In the genomic region with DNA sequence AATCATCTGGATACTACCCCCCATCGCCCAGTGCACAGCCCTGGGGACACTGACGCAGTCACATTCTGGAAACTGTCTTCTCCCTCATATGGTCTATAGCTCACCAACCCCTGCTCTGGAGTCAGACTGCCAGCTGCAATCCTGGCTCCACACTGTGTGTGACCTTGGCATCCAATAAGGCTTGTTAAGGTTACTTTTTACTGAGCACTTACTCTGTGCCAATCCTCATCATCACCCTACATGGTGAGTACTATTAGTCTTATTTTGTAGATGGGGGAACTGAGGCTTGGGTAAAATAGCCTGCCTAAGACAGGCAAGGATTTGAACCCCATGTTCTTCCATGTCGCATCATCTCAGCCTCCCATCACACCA, we compare ENCODE assay signal across 8 cellular contexts. TPM values are rescaled to one million over a fixed set of nuclear protein-coding genes. Genes with fewer than 3 reads are reported as not detected.
DNase-seq lines count a peak whose midpoint lies in the region; ATAC-seq and TF ChIP-seq lines count a peak whose summit lies in the region.

No MANE protein-coding gene starts in this region.

- H3K4me1 ChIP-seq in suprapubic skin = peaks cover 98% of the 10 kb centered on the region

- no peak for TF ChIP-seq CTCF in suprapubic skin (IDR thresholded peaks at IDR 0.05)

- peaks cover 16% of the 10 kb centered on the region for H3K4me1 Mint-ChIP-seq in activated naive CD8-positive, alpha-beta T cell treated with anti-CD3 and anti-CD28 coated beads, Interleukin-2, amount 10 ng/mL, durations not matched to agents 7 days and 5 days

- H3K27ac Mint-ChIP-seq in activated naive CD8-positive, alpha-beta T cell treated with anti-CD3 and anti-CD28 coated beads, Interleukin-2, amount 10 ng/mL, durations not matched to agents 7 days and 5 days = peak overlapping the region; percentile 56

- no peak for ATAC-seq in activated naive CD8-positive, alpha-beta T cell treated with anti-CD3 and anti-CD28 coated beads, Interleukin-2, amount 10 ng/mL, durations not matched to agents 7 days and 5 days (ENCODE audit: low read depth)
- ATAC-seq in left lobe of liver (peak; percentile 8), HG03196 (IDR thresholded peaks at IDR 0.05; ENCODE audit: unreplicated experiment) (no peak)

- TF ChIP-seq POLR2A in suprapubic skin (IDR thresholded peaks at IDR 0.05) = no peak

- no peaks in the 10 kb centered on the region for H3K9me3 Mint-ChIP-seq in activated naive CD8-positive, alpha-beta T cell treated with anti-CD3 and anti-CD28 coated beads, Interleukin-2, amount 10 ng/mL, durations not matched to agents 7 days and 5 days

- H3K27ac ChIP-seq in suprapubic skin = peak overlapping the region; percentile 94

- DNase-seq in DMS53 (lab: John Stamatoyannopoulos, UW) = peak; percentile 46
- DNase-seq in DMS53 treated with DMSO at 0.1 percent for 48 hours (lab: John Stamatoyannopoulos, UW; ENCODE audit: unreplicated experiment) = no peak
- no peak for DNase-seq in activated naive CD8-positive, alpha-beta T cell treated with anti-CD3 and anti-CD28 coated beads, Interleukin-2, amount 10 ng/mL, durations not matched to agents 7 days and 5 days
- no peak for DNase-seq in left lobe of liver (ENCODE audit: low spot score)
- DNase-seq in suprapubic skin (ENCODE audit: low spot score in 2 of 2) = no peak
- no peak for DNase-seq in epidermal melanocyte (ENCODE audit: insufficient read length, low spot score)
- DNase-seq in NCI-H1417 (lab: John Stamatoyannopoulos, UW) = no peak

- no peaks in the 10 kb centered on the region for H3K9me3 ChIP-seq in suprapubic skin

- no peak for TF ChIP-seq EP300 in suprapubic skin (IDR thresholded peaks at IDR 0.05)

- 23% methylated on average over 3 of the region's 3 CpGs for WGBS in suprapubic skin

- POLR2A ChIA-PET in activated naive CD8-positive, alpha-beta T cell treated with anti-CD3 and anti-CD28 coated beads, Interleukin-2, amount 10 ng/mL, durations not matched to agents 7 days and 5 days (lab: Charles Lee) = interaction anchor here (1.0 to 1.5 kb wide), 2 partner anchors 36 to 49 kb away, joined by 3 to 5 read pairs; no protein-coding TSS in a partner anchor

- H3K36me3 Mint-ChIP-seq in activated naive CD8-positive, alpha-beta T cell treated with anti-CD3 and anti-CD28 coated beads, Interleukin-2, amount 10 ng/mL, durations not matched to agents 7 days and 5 days = no peaks in the 10 kb centered on the region

- H3K4me3 ChIP-seq in suprapubic skin = peak overlapping the region; percentile 39

- H3K36me3 ChIP-seq in suprapubic skin = no peaks in the 10 kb centered on the region

- peak overlapping the region; percentile 69 for H3K4me3 Mint-ChIP-seq in activated naive CD8-positive, alpha-beta T cell treated with anti-CD3 and anti-CD28 coated beads, Interleukin-2, amount 10 ng/mL, durations not matched to agents 7 days and 5 days

- H3K27me3 Mint-ChIP-seq in activated naive CD8-positive, alpha-beta T cell treated with anti-CD3 and anti-CD28 coated beads, Interleukin-2, amount 10 ng/mL, durations not matched to agents 7 days and 5 days = no peaks in the 10 kb centered on the region

- H3K27me3 ChIP-seq in suprapubic skin = no peaks in the 10 kb centered on the region

RNA-seq across cellular contexts. Expression of a gene that starts 34.9 kb away (rescaled TPM):
- 10 to 100 TPM; 21.6 to 22.2 TPM for total RNA-seq in activated naive CD8-positive, alpha-beta T cell treated with anti-CD3 and anti-CD28 coated beads, Interleukin-2, amount 10 ng/mL, durations not matched to agents 7 days and 5 days
- total RNA-seq in left lobe of liver = 20.0 TPM
- total RNA-seq in suprapubic skin = 100 to 1,000 TPM in 1 of 4 donors, 10 to 100 TPM in 3; 46.7 to 103 (median 60.1) TPM
